ENCODE assay signal across 8 cellular contexts in the genomic region with DNA sequence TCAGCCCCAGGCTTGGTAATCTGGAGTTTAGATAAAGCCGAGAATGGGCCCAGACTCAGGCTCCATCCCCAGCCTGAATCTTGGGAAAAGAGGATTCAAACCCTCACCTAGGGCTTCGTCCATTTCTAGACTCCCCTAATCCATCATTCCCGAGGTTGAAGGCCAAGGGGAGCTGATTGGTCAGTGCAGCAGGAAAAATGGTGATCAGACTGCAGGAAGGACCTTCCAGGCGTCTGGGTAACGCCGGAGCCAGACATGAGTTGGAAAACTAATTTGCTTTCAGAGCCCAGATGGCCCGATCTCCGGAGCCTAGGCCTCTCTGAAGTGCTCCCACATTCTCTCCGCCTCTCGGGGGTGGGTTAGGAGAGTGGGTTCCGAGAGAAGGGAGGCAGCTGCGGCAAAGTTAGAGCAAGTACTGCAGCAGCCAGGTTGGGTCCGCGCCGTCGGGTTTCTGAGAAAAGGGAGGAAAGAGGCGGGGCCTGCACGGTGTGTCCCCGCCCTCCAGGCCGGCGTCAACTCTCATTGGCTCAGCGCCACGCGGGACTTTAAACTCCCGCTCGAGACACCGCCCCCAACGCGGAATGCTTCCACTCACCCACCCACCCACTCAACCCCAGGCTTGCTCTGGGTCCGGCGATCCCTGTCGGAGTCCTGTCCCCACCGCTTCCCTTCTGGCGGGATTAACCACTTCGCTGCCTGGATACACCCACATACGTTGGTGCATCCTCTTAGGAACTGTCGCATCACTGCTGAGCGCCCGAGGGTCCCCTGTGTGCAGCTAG. TPM values are rescaled to one million over a fixed set of nuclear protein-coding genes. Genes with fewer than 3 reads are reported as not detected.
DNase-seq lines count a peak whose midpoint lies in the region; ATAC-seq and TF ChIP-seq lines count a peak whose summit lies in the region.

No MANE protein-coding gene starts in this region.

- no TSS peak for BruUV-seq in mammary epithelial cell (replicated peaks; lab: Mats Ljungman, UMichigan)

- no peaks in the 10 kb centered on the region for H3K9me3 ChIP-seq in mammary epithelial cell (replicated peaks; ENCODE audit: insufficient read depth, low read length)
- no peaks in the 10 kb centered on the region for H3K9me3 ChIP-seq in colonic mucosa

- H3K9ac ChIP-seq in mammary epithelial cell (ENCODE audit: insufficient read depth, low read length) = no peak overlapping the region
- H3K9ac ChIP-seq in colonic mucosa (ENCODE audit: low read depth in 2 of 2, low read length in 2 of 2) = no peak overlapping the region

- peaks cover 10% of the 10 kb centered on the region for H3K4me1 ChIP-seq in mammary epithelial cell (ENCODE audit: insufficient read depth, low read length)
- H3K4me1 ChIP-seq in colonic mucosa = peaks cover 4% of the 10 kb centered on the region

- no peak overlapping the region for H2AFZ ChIP-seq in mammary epithelial cell (ENCODE audit: low read depth, low read length)

- H3K4me3 ChIP-seq in mammary epithelial cell (replicated peaks in 1 of 3; ENCODE audit: insufficient read depth in 1 of 3, low read depth in 2 of 3, low read length in 3 of 3) (no peak overlapping the region), colonic mucosa (no peak overlapping the region)

- H3K36me3 ChIP-seq in mammary epithelial cell (ENCODE audit: insufficient read depth, low read length) (no peaks in the 10 kb centered on the region), colonic mucosa (no peaks in the 10 kb centered on the region)

- intact Hi-C loops in mammary epithelial cell (cut with micrococcal nuclease) = no loop called here
- intact Hi-C loops in colonic mucosa (cut with DNase I) = no loop called here

- CTCF ChIA-PET in mammary epithelial cell (lab: Charles Lee; ENCODE audit: low non-redundant PET) = no interaction called here
- CTCF ChIA-PET in GM10248 (lab: Yijun Ruan, JAX) = interaction anchor here (1.0 to 3.9 kb wide), 4 partner anchors 13 to 75 kb away, joined by 3 to 20 read pairs (median 11); no protein-coding TSS in a partner anchor

- ATAC-seq in GM18907 (IDR thresholded peaks at IDR 0.05; ENCODE audit: unreplicated experiment) = no peak

- TF ChIP-seq CTCF in mammary epithelial cell (conservative IDR thresholded peaks at IDR 0.05 in 1 of 2, IDR thresholded peaks at IDR 0.05 in 1 of 2; ENCODE audit: extremely low read depth in 1 of 2, insufficient read depth in 1 of 2, low read depth in 1 of 2, low read length in 2 of 2) (no peak), colonic mucosa (IDR thresholded peaks at IDR 0.05) (no peak), GM10248 (IDR thresholded peaks at IDR 0.05; ENCODE audit: control extremely low read depth, extremely low read depth, low read depth, missing control alignments) (no peak)

- dilution Hi-C loops in mammary epithelial cell (cut with HindIII; ENCODE audit: low sequenced_read_pairs) = loop anchor here (5.0 kb wide), 1 partner anchor 138 kb away; a partner anchor contains a TSS

- WGBS in mammary epithelial cell (ENCODE audit: low coverage, missing lambda C conversion rate) = 19% methylated on average over 8 of the region's 39 CpGs

- H3K27me3 ChIP-seq in mammary epithelial cell (ENCODE audit: insufficient read depth, low read length) (peaks cover 14% of the 10 kb centered on the region), colonic mucosa (peaks cover 81% of the 10 kb centered on the region)

- DNase-seq in T47D (ENCODE audit: low read depth in 1 of 2, low spot score in 1 of 2) (peak; percentile 66 to 82), mammary epithelial cell (no peak), NCI-H748 treated with DMSO at 0.1 percent for 48 hours (lab: John Stamatoyannopoulos, UW) (peak; percentile 25), colonic mucosa (peak; percentile 47), superior temporal gyrus (ENCODE audit: extremely low spot score) (peak; percentile 28), DMS79 treated with DMSO at 0.1 percent for 48 hours (lab: John Stamatoyannopoulos, UW) (no peak), GM10248 (ENCODE audit: extremely low spot score) (no peak)

- in situ Hi-C loops in T47D (cut with HindIII; ENCODE audit: low pct_unique_long_range_greater_than_20kb, low sequenced_read_pairs) = no loop called here
- in situ Hi-C loops in mammary epithelial cell (cut with MboI; ENCODE audit: low sequenced_read_pairs in 2 of 2) = no loop called here

- H3K27ac ChIP-seq in mammary epithelial cell (ENCODE audit: insufficient read depth, low read depth, low read length) (no peak overlapping the region), colonic mucosa (no peak overlapping the region)

- POLR2A ChIA-PET in GM10248 (lab: Yijun Ruan, JAX) = no interaction called here

- no peaks in the 10 kb centered on the region for H3K79me2 ChIP-seq in mammary epithelial cell (ENCODE audit: insufficient read depth, low read length)

- H3K4me2 ChIP-seq in mammary epithelial cell (ENCODE audit: insufficient read depth, low read depth, low read length) = no peak overlapping the region

- no peaks in the 10 kb centered on the region for H4K20me1 ChIP-seq in mammary epithelial cell (ENCODE audit: insufficient read depth, low read length)

RNA-seq across cellular contexts. Expression of a gene that starts 0.8 kb away (rescaled TPM):
- total RNA-seq in mammary epithelial cell (not detected), colonic mucosa (under 1 TPM in 1 of 2 donors, not detected in 1; 0.35 TPM)
- polyA plus RNA-seq in mammary epithelial cell = not detected
- not detected for polyA minus RNA-seq in mammary epithelial cell

RNA-seq across cellular contexts. Expression of a gene that starts 3.1 kb away (rescaled TPM):
- total RNA-seq in mammary epithelial cell (1 to 10 TPM in 1 of 2 donors, under 1 TPM in 1; 0.50 to 2.2 TPM), colonic mucosa (1 to 10 TPM in 1 of 2 donors, under 1 TPM in 1; 0.42 to 1.4 TPM)
- 0.42 TPM for polyA plus RNA-seq in mammary epithelial cell
- not detected for polyA minus RNA-seq in mammary epithelial cell

RNA-seq across cellular contexts. Expression of a gene that starts 28.8 kb away (rescaled TPM):
- 10 to 100 TPM in 1 of 2 donors, 1 to 10 TPM in 1; 7.0 to 27.8 TPM for total RNA-seq in mammary epithelial cell
- polyA plus RNA-seq in mammary epithelial cell = 71.6 TPM
- polyA minus RNA-seq in mammary epithelial cell = 24.4 TPM
- 10 to 100 TPM in 1 of 2 donors, 1 to 10 TPM in 1; 8.8 to 44.8 TPM for total RNA-seq in colonic mucosa

RNA-seq across cellular contexts. Expression of a gene that starts 33.3 kb away (rescaled TPM):
- total RNA-seq in mammary epithelial cell (10 to 100 TPM in 1 of 2 donors, not detected in 1; 19.8 TPM), colonic mucosa (10 to 100 TPM in 1 of 2 donors, 1 to 10 TPM in 1; 6.5 to 18.5 TPM)
- polyA plus RNA-seq in mammary epithelial cell = not detected
- 24.4 TPM for polyA minus RNA-seq in mammary epithelial cell

RNA-seq across cellular contexts. Expression of a gene that starts 33.6 kb away (rescaled TPM):
- total RNA-seq in mammary epithelial cell (100 to 1,000 TPM; 169 to 202 TPM), colonic mucosa (100 to 1,000 TPM; 347 to 417 TPM)
- polyA plus RNA-seq in mammary epithelial cell = 377 TPM
- polyA minus RNA-seq in mammary epithelial cell = 324 TPM

Comparison
In these comparisons a context has a peak if more than half of its experiments do, and no peak if none do; other contexts are left out.
1. DNase-seq: peak in T47D (2 of 2), NCI-H748 treated with DMSO at 0.1 percent for 48 hours (single experiment), colonic mucosa (single experiment) and superior temporal gyrus (single experiment); none in mammary epithelial cell (single experiment), DMS79 treated with DMSO at 0.1 percent for 48 hours (single experiment) and GM10248 (single experiment).